ENCODE assay signal across 8 cellular contexts in the genomic region with DNA sequence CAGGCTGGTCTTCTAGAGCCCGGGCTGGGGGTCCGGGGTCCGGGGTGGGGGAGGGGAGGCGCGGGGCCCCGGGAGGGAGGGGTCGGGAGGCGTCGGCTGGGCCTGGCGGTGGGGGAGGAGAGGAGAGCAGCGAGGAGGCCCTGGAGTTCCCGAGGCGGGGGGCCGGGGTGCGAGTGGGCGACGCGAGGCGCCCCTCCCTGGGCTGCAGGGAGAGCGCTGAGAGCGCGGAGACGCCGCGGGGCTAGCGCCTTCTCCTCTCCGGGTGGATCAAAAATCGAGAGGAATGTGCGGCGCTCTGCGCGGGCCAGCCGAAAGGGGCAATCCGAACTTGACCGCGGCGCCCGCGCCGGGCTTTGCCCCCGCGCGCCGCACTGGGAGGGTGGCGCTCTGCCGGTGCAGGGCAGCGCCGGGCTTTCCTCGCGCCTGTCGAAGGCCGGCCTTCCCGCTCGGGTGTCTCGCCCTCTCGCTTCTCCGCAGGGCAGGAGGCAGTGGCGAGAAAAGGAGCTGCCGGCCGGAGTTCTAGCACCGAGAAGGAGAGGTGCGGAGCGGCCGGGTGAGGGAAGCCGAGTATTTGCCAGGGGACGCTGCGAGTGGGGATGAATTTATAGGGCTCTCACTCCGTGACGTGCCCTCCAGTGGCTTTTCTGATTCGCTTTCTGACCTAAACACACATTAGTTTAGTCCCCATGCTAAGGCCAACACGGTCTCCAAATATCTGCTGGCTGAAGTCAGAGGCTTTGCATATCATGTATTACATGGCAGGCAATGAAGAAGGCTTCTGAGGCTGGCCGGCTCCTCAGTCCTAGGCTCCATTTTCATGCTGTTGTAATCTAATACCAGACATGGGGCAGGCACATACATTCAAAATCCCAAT. TPM values are rescaled to one million over a fixed set of nuclear protein-coding genes. Genes with fewer than 3 reads are reported as not detected.
DNase-seq lines count a peak whose midpoint lies in the region; ATAC-seq, FAIRE-seq and TF ChIP-seq lines count a peak whose summit lies in the region.

A gene with protein sequence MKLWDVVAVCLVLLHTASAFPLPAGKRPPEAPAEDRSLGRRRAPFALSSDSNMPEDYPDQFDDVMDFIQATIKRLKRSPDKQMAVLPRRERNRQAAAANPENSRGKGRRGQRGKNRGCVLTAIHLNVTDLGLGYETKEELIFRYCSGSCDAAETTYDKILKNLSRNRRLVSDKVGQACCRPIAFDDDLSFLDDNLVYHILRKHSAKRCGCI (minus strand): TSS at position 6 of the 874 bp plus-strand sequence. CDS start 5,245 bp downstream, outside the sequence.

- peak within 1 kb of the TSS; percentile 59 for H3K4me3 Mint-ChIP-seq in stimulated activated naive B cell treated with anti-CD40 and anti-IgM and Interleukin-4, amounts not matched to agents 10 μg/mL and 1 μg/mL and 100 μg/mL, for 72 hours

- no peak within 1 kb of the TSS for H3K9ac ChIP-seq in K562 (ENCODE audit: insufficient read depth in 1 of 2, low read depth in 2 of 2, low read length in 2 of 2)

- no peak for FAIRE-seq in K562 (lab: Jason Lieb, UNC)

- no peak for TF ChIP-seq EP300 in K562 (IDR thresholded peaks at IDR 0.05; ENCODE audit: low read length)

- H3K4me3 ChIP-seq in K562 = no peak within 1 kb of the TSS

- peaks cover 37 to 63% of the 10 kb centered on the region in 2 experiments; a peak in 4 of 5 replicates for H3K27me3 ChIP-seq in K562 (ENCODE audit: control insufficient read depth in 2 of 2, insufficient read depth in 2 of 2, low read length in 2 of 2)

- no peaks in the 10 kb centered on the region; the same call in 1 of the 2 replicates for H4K20me1 ChIP-seq in K562 (replicated peaks; ENCODE audit: control insufficient read depth, insufficient read depth, low read length)

- H3K36me3 ChIP-seq in K562 (ENCODE audit: control insufficient read depth, insufficient read depth, low read length) = no peaks in the 10 kb centered on the region

- DNase-seq in COLO668 (lab: John Stamatoyannopoulos, UW; ENCODE audit: unreplicated experiment) (peak; percentile 70), HS-27A (ENCODE audit: low read depth) (peak; percentile 52), K562 (ENCODE audit: extremely low read depth in 1 of 4, low spot score in 3 of 4) (no peak), iris pigment epithelial cell (ENCODE audit: low read depth) (peak; percentile 47), COLO829 (ENCODE audit: low spot score) (no peak)
- DNase-seq in stimulated activated naive B cell treated with anti-CD40 and anti-IgM and Interleukin-4, amounts not matched to agents 10 μg/mL and 1 μg/mL and 100 μg/mL, for 72 hours = no peak
- no peak for DNase-seq in activated CD4-positive, CD25-positive, alpha-beta regulatory T cell treated with anti-CD3 and anti-CD28 coated beads, Interleukin-2, amount 50 U/mL, for 72 hours

- in situ Hi-C loops in K562 (cut with MboI) = loop anchor here (10.0 kb wide), 1 partner anchor 355 kb away; no protein-coding TSS in a partner anchor

- peaks cover 0 to 28% of the 10 kb centered on the region in 2 experiments; a peak in 2 of 5 replicates for H3K4me1 ChIP-seq in K562 (replicated peaks in 1 of 2; ENCODE audit: control insufficient read depth in 2 of 2, insufficient read depth in 2 of 2, low read length in 2 of 2)

- POLR2A ChIA-PET in K562 (lab: Yijun Ruan, JAX) = interaction anchor here (0.7 kb wide), 1 partner anchor 608 kb away, joined by 3 read pairs; no protein-coding TSS in a partner anchor

- H3K79me2 ChIP-seq in K562 (ENCODE audit: control insufficient read depth, insufficient read depth, low read length) = no peaks in the 10 kb centered on the region

- intact Hi-C loops in K562 (cut with micrococcal nuclease) = no loop called here

- H3K27me3 Mint-ChIP-seq in stimulated activated naive B cell treated with anti-CD40 and anti-IgM and Interleukin-4, amounts not matched to agents 10 μg/mL and 1 μg/mL and 100 μg/mL, for 72 hours = peaks cover 70 to 96% of the 10 kb centered on the region in 2 donors

- peaks cover 18 to 40% of the 10 kb centered on the region in 2 donors for H3K4me1 Mint-ChIP-seq in stimulated activated naive B cell treated with anti-CD40 and anti-IgM and Interleukin-4, amounts not matched to agents 10 μg/mL and 1 μg/mL and 100 μg/mL, for 72 hours

- H3K9me3 Mint-ChIP-seq in stimulated activated naive B cell treated with anti-CD40 and anti-IgM and Interleukin-4, amounts not matched to agents 10 μg/mL and 1 μg/mL and 100 μg/mL, for 72 hours = no peaks in the 10 kb centered on the region

- no peaks in the 10 kb centered on the region for H3K9me1 ChIP-seq in K562 (ENCODE audit: control insufficient read depth, insufficient read depth, low read length)

- WGBS in K562 (ENCODE audit: insufficient coverage, low coverage, missing lambda C conversion rate) = 35% methylated on average over 35 of the region's 72 CpGs

- BruUV-seq in K562 (replicated peaks; lab: Mats Ljungman, UMichigan) = no TSS peak

- CTCF ChIA-PET in K562 (lab: Yijun Ruan, JAX; ENCODE audit: low intra/inter-chr PET ratio) = no interaction called here

- H3K9me3 ChIP-seq in K562 (replicated peaks; ENCODE audit: control insufficient read depth, insufficient read depth, low read depth, low read length) = 0 out of 2 replicates have a peak, but pooled peaks cover 2% of the 10 kb centered on the region

- ATAC-seq in K562 (no peak), GM21528 (IDR thresholded peaks at IDR 0.05; ENCODE audit: low FRiP score, unreplicated experiment) (no peak)
- ATAC-seq in stimulated activated naive B cell treated with anti-CD40 and anti-IgM and Interleukin-4, amounts not matched to agents 10 μg/mL and 1 μg/mL and 100 μg/mL, for 72 hours (replicated peaks) = no peak

- TF ChIP-seq RAD21 in K562 (CRISPR knock-in tag; conservative IDR thresholded peaks at IDR 0.05 in 1 of 2, IDR thresholded peaks at IDR 0.05 in 1 of 2) = no peak

- peak within 1 kb of the TSS; percentile 77 for H3K27ac Mint-ChIP-seq in stimulated activated naive B cell treated with anti-CD40 and anti-IgM and Interleukin-4, amounts not matched to agents 10 μg/mL and 1 μg/mL and 100 μg/mL, for 72 hours

- H2AFZ ChIP-seq in K562 (ENCODE audit: low read depth, low read length) = no peak within 1 kb of the TSS

- TF ChIP-seq POLR2A in K562 (conservative IDR thresholded peaks at IDR 0.05) = no peak

- H3K36me3 Mint-ChIP-seq in stimulated activated naive B cell treated with anti-CD40 and anti-IgM and Interleukin-4, amounts not matched to agents 10 μg/mL and 1 μg/mL and 100 μg/mL, for 72 hours = peaks cover 0 to 4% of the 10 kb centered on the region in 2 donors

- no peak within 1 kb of the TSS for H3K27ac ChIP-seq in K562 (ENCODE audit: extremely low read depth, low read depth, low read length)

- TF ChIP-seq CTCF in K562 (IDR thresholded peaks at IDR 0.05 in 2 of 3, conservative IDR thresholded peaks at IDR 0.05 in 1 of 3; ENCODE audit: insufficient read depth in 2 of 3, low read depth in 1 of 3, low read length in 3 of 3) = no peak

- H3K4me2 ChIP-seq in K562 (ENCODE audit: insufficient read depth, low read length) = no peak within 1 kb of the TSS

TF ChIP-seq in K562, 482 proteins besides CTCF, POLR2A, EP300 and RAD21:
- TF ChIP-seq NR2F6 (CRISPR knock-in tag; IDR thresholded peaks at IDR 0.05) (no peak), ZNF3 (CRISPR knock-in tag; IDR thresholded peaks at IDR 0.05) (no peak), PCBP1 (IDR thresholded peaks at IDR 0.05; ENCODE audit: low read depth, low read length, poor library complexity, severe bottlenecking) (peak; percentile 45), MED1 (CRISPR knock-in tag; IDR thresholded peaks at IDR 0.05; ENCODE audit: borderline replicate concordance) (no peak), CEBPB (tag; IDR thresholded peaks at IDR 0.05) (no peak)
- TF ChIP-seq, protein P1, sequence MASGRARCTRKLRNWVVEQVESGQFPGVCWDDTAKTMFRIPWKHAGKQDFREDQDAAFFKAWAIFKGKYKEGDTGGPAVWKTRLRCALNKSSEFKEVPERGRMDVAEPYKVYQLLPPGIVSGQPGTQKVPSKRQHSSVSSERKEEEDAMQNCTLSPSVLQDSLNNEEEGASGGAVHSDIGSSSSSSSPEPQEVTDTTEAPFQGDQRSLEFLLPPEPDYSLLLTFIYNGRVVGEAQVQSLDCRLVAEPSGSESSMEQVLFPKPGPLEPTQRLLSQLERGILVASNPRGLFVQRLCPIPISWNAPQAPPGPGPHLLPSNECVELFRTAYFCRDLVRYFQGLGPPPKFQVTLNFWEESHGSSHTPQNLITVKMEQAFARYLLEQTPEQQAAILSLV (tag; IDR thresholded peaks at IDR 0.05) = no peak

RNA-seq across cellular contexts. Expression of the gene that starts here (rescaled TPM):
- total RNA-seq in K562 (2011; cell fraction: chromatin; rRNA removed; ENCODE audit: low replicate concordance) = not detected in 2 replicates
- total RNA-seq in K562 (2011; cell fraction: nucleolus; rRNA removed) = not detected in 2 replicates
- not detected in 2 replicates for total RNA-seq in K562 (2011; cell fraction: nucleoplasm; rRNA removed)
- total RNA-seq in K562 (2014; rRNA removed) = not detected in 2 replicates
- not detected in 2 replicates for total RNA-seq in K562 (2014; rRNA removed; fragmentation: Illumina TruSeq; extraction: Trizol)
- total RNA-seq in K562 (2015; rRNA removed; fragmentation: Illumina TruSeq; extraction: Trizol) = not detected in 2 replicates
- not detected in 2 replicates for total RNA-seq in K562 (2021)
- polyA plus RNA-seq in K562 (2011; rRNA removed) = not detected in 2 replicates
- polyA plus RNA-seq in K562 (2011; cell fraction: cytosol; rRNA removed) = not detected in 2 replicates
- polyA plus RNA-seq in K562 (2011; cell fraction: nucleus; rRNA removed) = not detected in 2 replicates
- polyA plus RNA-seq in K562 (2012) = not detected in 2 replicates
- polyA plus RNA-seq in K562 (2014; fragmentation: Illumina TruSeq; extraction: Trizol) = not detected in 2 replicates
- not detected for polyA plus RNA-seq in K562 (2014; fragmentation: Nextera tagmentation; extraction: Ambion mirVana)
- polyA plus RNA-seq in K562 (2014; rRNA removed) = not detected in 2 replicates
- polyA minus RNA-seq in K562 (2011; rRNA and poly(A)+ RNA removed) = not detected in 2 replicates
- polyA minus RNA-seq in K562 (2011; cell fraction: cytosol; rRNA and poly(A)+ RNA removed) = not detected in 2 replicates
- not detected in 2 replicates for polyA minus RNA-seq in K562 (2011; cell fraction: nucleus; rRNA and poly(A)+ RNA removed)

Comparison
In these comparisons a context has a peak if more than half of its experiments do, and no peak if none do; other contexts are left out.
1. DNase-seq: peak in COLO668 (single experiment), HS-27A (single experiment) and iris pigment epithelial cell (single experiment); none in K562 (0 of 4), stimulated activated naive B cell treated with anti-CD40 and anti-IgM and Interleukin-4, amounts not matched to agents 10 μg/mL and 1 μg/mL and 100 μg/mL, for 72 hours (single experiment), activated CD4-positive, CD25-positive, alpha-beta regulatory T cell treated with anti-CD3 and anti-CD28 coated beads, Interleukin-2, amount 50 U/mL, for 72 hours (single experiment) and COLO829 (single experiment).